Comparison of ENCODE assay signal across 1 cellular context in genomic region chr1:24282491-24282890, GRCh38.
TF ChIP-seq lines count a peak whose summit lies in the region.

No MANE protein-coding gene starts in this region.

TF ChIP-seq in SK-N-SH treated with all-trans-retinoic acid at 6 μM for 48 hours, 23 proteins besides CTCF, POLR2A, EP300 and RAD21:
- TF ChIP-seq RARB (CRISPR knock-in tag; IDR thresholded peaks at IDR 0.05), result no peak
- no peak for TF ChIP-seq ZNF565 (CRISPR knock-in tag; conservative IDR thresholded peaks at IDR 0.05; ENCODE audit: low read depth)
TF ChIP-seq in SK-N-SH treated with all-trans-retinoic acid at 6 μM for 48 hours: peak in this region for 0.
